ENCODE assay signal across 17 cellular contexts in the genomic region with DNA sequence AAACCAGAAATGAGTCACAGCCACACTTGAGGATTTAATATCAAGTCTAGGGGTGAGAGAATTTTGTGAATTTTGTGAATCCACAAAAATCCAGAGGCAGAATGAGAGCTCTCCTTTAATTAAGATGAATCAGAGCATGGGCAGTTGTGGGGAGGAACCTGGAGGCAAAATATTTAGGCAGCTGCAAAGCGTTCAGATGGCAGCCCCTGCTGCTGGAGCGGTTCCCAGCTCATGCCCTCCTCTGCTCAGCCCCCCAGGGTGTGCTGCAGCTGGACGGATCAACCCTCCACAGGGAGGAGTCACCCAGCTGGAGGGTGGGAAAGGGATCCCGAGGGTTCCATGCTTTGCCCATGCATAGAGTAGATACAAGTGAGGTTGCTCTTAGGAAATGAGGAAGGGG. TPM values are rescaled to one million over a fixed set of nuclear protein-coding genes. Genes with fewer than 3 reads are reported as not detected.
"Had no signal": no experiment of that assay in that cellular context is flagged by ENCODE, and none has a peak within 500 bp of the region (broad histone marks: within the 10 kb centered on the region; RNA-seq: fewer than 3 reads in every experiment).

No MANE protein-coding gene starts in this region.

- ATAC-seq: mucosa of descending colon had no signal

- H3K27ac Mint-ChIP-seq: activated CD4-positive, alpha-beta memory T cell treated with anti-CD3 and anti-CD28 coated beads, Interleukin-2, amount 10 ng/mL, durations not matched to agents 7 days and 5 days; activated naive CD8-positive, alpha-beta T cell; dendritic cell treated with granulocyte-macrophage colony-stimulating factor and Interleukin-4, amounts not matched to agents 40 ng/mL and 50 ng/mL, for 4 days; nephron had no signal

- H3K9me3 Mint-ChIP-seq: activated CD4-positive, alpha-beta memory T cell treated with anti-CD3 and anti-CD28 coated beads, Interleukin-2, amount 10 ng/mL, durations not matched to agents 7 days and 5 days; dendritic cell treated with granulocyte-macrophage colony-stimulating factor and Interleukin-4, amounts not matched to agents 40 ng/mL and 50 ng/mL, for 4 days; nephron had no signal

- H3K4me3 Mint-ChIP-seq: activated CD4-positive, alpha-beta memory T cell treated with anti-CD3 and anti-CD28 coated beads, Interleukin-2, amount 10 ng/mL, durations not matched to agents 7 days and 5 days; activated naive CD8-positive, alpha-beta T cell; dendritic cell treated with granulocyte-macrophage colony-stimulating factor and Interleukin-4, amounts not matched to agents 40 ng/mL and 50 ng/mL, for 4 days; nephron had no signal

- H3K4me3 ChIP-seq: mucosa of descending colon, sigmoid colon, transverse colon had no signal

- H3K27ac ChIP-seq: sigmoid colon, transverse colon had no signal

- H3K9me3 ChIP-seq: mucosa of descending colon, sigmoid colon, transverse colon had no signal

- H3K27me3 Mint-ChIP-seq: activated CD4-positive, alpha-beta memory T cell treated with anti-CD3 and anti-CD28 coated beads, Interleukin-2, amount 10 ng/mL, durations not matched to agents 7 days and 5 days had no signal

- H3K4me1 ChIP-seq: sigmoid colon, transverse colon had no signal

- H3K4me1 Mint-ChIP-seq: activated CD4-positive, alpha-beta memory T cell treated with anti-CD3 and anti-CD28 coated beads, Interleukin-2, amount 10 ng/mL, durations not matched to agents 7 days and 5 days had no signal

- H3K36me3 ChIP-seq: sigmoid colon, transverse colon had no signal

- DNase-seq: activated CD4-positive, alpha-beta memory T cell treated with anti-CD3 and anti-CD28 coated beads, Interleukin-2, amount 10 ng/mL, durations not matched to agents 7 days and 5 days; activated gamma-delta T cell; activated T-cell treated with anti-CD3 and anti-CD28 coated beads, Interleukin-2, amount 50 U/mL, for 48 hours; amygdala; cerebellar nuclear complex; mucosa of descending colon; sigmoid colon; stimulated activated CD4-positive, alpha-beta T cell treated with anti-CD3 and anti-CD28 coated beads, Interleukin-12 subunit alpha, Interleukin-12 subunit beta, amount 100 ng/mL, for 4 hours; stimulated activated naive CD4-positive, alpha-beta T cell; substantia nigra; T-helper 9 cell; transverse colon had no signal

- H3K36me3 Mint-ChIP-seq: activated naive CD8-positive, alpha-beta T cell had no signal

RNA-seq across cellular contexts. Expression of gene IRX6, which starts 43.4 kb away (rescaled TPM):
- total RNA-seq: activated CD4-positive, alpha-beta memory T cell treated with anti-CD3 and anti-CD28 coated beads, Interleukin-2, amount 10 ng/mL, durations not matched to agents 7 days and 5 days; lung microvascular endothelial cell; pulmonary artery endothelial cell had no signal
